8 cellular contexts compared by ENCODE assay signal in the genomic region with DNA sequence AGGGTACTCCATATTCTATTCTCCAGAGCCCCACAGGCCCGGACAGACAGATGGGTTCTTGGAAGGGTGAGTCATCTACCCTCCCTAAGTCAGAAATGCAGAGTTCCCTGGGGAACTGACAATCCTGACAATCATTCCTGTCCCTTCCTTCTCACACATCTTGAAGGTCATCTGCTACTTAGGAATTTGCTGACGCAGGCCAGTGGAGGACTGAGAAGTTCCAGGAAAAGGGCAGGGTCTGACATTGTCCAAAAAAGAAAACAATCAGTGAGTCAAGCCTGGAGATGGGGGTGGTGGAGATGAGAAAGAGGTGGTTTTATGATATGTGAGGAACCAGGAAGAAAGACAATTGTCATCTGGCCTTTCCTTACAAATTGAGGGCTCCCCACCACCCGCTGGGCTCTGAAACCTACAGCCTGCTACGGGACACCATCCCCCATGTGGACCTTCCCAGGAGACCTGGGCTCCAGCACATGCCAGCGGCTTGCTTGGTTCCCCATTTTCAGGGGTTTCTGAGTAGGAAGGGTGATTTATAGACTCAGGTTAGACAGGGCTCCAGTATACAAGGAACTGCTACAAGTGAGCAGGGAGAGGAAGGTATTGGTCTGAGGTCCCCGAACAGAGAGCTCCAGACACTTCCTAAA. TPM values are rescaled to one million over a fixed set of nuclear protein-coding genes. Genes with fewer than 3 reads are reported as not detected.
A peak's percentile ranks its signal among the peaks of the same experiment; 100 is the strongest.
DNase-seq lines count a peak whose midpoint lies in the region; ATAC-seq, FAIRE-seq and TF ChIP-seq lines count a peak whose summit lies in the region.

No MANE protein-coding gene starts in this region.

- ATAC-seq in A549 (peak; percentile 76 to 85), HG02798 (IDR thresholded peaks at IDR 0.05; ENCODE audit: poor library complexity, unreplicated experiment) (peak; percentile 25), GM21526 (IDR thresholded peaks at IDR 0.05; ENCODE audit: low FRiP score, unreplicated experiment) (no peak)

- H3K36me3 Mint-ChIP-seq in activated T-helper 1 cell treated with anti-CD3 and anti-CD28 coated beads, Interleukin-12 subunit alpha, Interleukin-12 subunit beta, Interleukin-2, Interleukin-4 antibody, amounts not matched to agents 30 ng/mL and 10 ng/mL and 1 ng/mL, durations not matched to agents 14 hours and 24 hours and 36 hours (ENCODE audit: low read depth): peaks cover 41% of the 10 kb centered on the region

- CTCF ChIA-PET in A549 (lab: Yijun Ruan, JAX): interaction anchor here (1.1 to 5.3 kb wide), 3 partner anchors 13 to 19 kb away, joined by 3 to 26 read pairs (median 4); no protein-coding TSS in a partner anchor

- no peak for TF ChIP-seq POLR2A in A549 (IDR thresholded peaks at IDR 0.05; ENCODE audit: low read length)
- TF ChIP-seq POLR2A in testis (IDR thresholded peaks at IDR 0.05): no peak

- peaks cover 3% of the 10 kb centered on the region for H3K27me3 Mint-ChIP-seq in activated T-helper 1 cell treated with anti-CD3 and anti-CD28 coated beads, Interleukin-12 subunit alpha, Interleukin-12 subunit beta, Interleukin-2, Interleukin-4 antibody, amounts not matched to agents 30 ng/mL and 10 ng/mL and 1 ng/mL, durations not matched to agents 14 hours and 24 hours and 36 hours (ENCODE audit: insufficient read depth)

- H3K4me1 ChIP-seq in A549 (peaks cover 62% of the 10 kb centered on the region), testis (peaks cover 28% of the 10 kb centered on the region)

- intact Hi-C loops in activated T-helper 1 cell treated with anti-CD3 and anti-CD28 coated beads, Interleukin-12 subunit alpha, Interleukin-12 subunit beta, Interleukin-2, Interleukin-4 antibody, amounts not matched to agents 30 ng/mL and 10 ng/mL and 1 ng/mL, durations not matched to agents 14 hours and 24 hours and 36 hours (cut with micrococcal nuclease): loop anchor here (1.0 to 5.0 kb wide), 6 partner anchors 8 to 681 kb away; partner anchors contain the start of genes FBXO3 and LMO2
- intact Hi-C loops in testis (cut with DNase I; ENCODE audit: low total_unique reads): no loop called here

- POLR2A ChIA-PET in A549 (lab: Yijun Ruan, JAX): interaction anchor here (1.3 to 1.5 kb wide), 2 partner anchors 13 to 21 kb away, joined by 3 to 10 read pairs; partner anchors contain the start of gene CD59

- H3K36me3 ChIP-seq in testis (ENCODE audit: low read depth, missing control alignments): no peaks in the 10 kb centered on the region

- no peaks in the 10 kb centered on the region for H3K9me3 Mint-ChIP-seq in activated T-helper 1 cell treated with anti-CD3 and anti-CD28 coated beads, Interleukin-12 subunit alpha, Interleukin-12 subunit beta, Interleukin-2, Interleukin-4 antibody, amounts not matched to agents 30 ng/mL and 10 ng/mL and 1 ng/mL, durations not matched to agents 14 hours and 24 hours and 36 hours

- no peak for FAIRE-seq in A549 (lab: Jason Lieb, UNC)

- no peaks in the 10 kb centered on the region for H3K27me3 ChIP-seq in testis

- DNase-seq in A549 (ENCODE audit: low read depth in 1 of 2, low spot score in 1 of 2) (peak; percentile 73 to 94), iPS-NIHi7 (ENCODE audit: extremely low spot score) (peak; percentile 24), testis (no peak), NCI-H1436 treated with DMSO at 0.1 percent for 48 hours (lab: John Stamatoyannopoulos, UW) (no peak), NCI-H1048 (lab: John Stamatoyannopoulos, UW) (no peak)
- DNase-seq in activated T-helper 1 cell treated with anti-CD3 and anti-CD28 coated beads, Interleukin-12 subunit alpha, Interleukin-12 subunit beta, Interleukin-2, Interleukin-4 antibody, amounts not matched to agents 30 ng/mL and 10 ng/mL and 1 ng/mL, durations not matched to agents 14 hours and 24 hours and 36 hours (ENCODE audit: low spot score): no peak

- H3K4me3 Mint-ChIP-seq in activated T-helper 1 cell treated with anti-CD3 and anti-CD28 coated beads, Interleukin-12 subunit alpha, Interleukin-12 subunit beta, Interleukin-2, Interleukin-4 antibody, amounts not matched to agents 30 ng/mL and 10 ng/mL and 1 ng/mL, durations not matched to agents 14 hours and 24 hours and 36 hours: peak overlapping the region; percentile 61

- TF ChIP-seq RAD21 in A549 (conservative IDR thresholded peaks at IDR 0.05 in 1 of 2, IDR thresholded peaks at IDR 0.05 in 1 of 2): no peak

- H3K9me3 ChIP-seq in A549 (peaks cover 2% of the 10 kb centered on the region; the same call in 1 of the 3 replicates), testis (no peaks in the 10 kb centered on the region)

- WGBS in A549 (ENCODE audit: missing lambda C conversion rate): 37% methylated on average over 6 of the region's 6 CpGs
- 63 to 68% methylated on average over 6 of the region's 6 CpGs for WGBS in testis, 2 donors

- peak overlapping the region; percentile 84 for H3K4me2 ChIP-seq in A549

- peak overlapping the region; percentile 68 for H3K27ac Mint-ChIP-seq in activated T-helper 1 cell treated with anti-CD3 and anti-CD28 coated beads, Interleukin-12 subunit alpha, Interleukin-12 subunit beta, Interleukin-2, Interleukin-4 antibody, amounts not matched to agents 30 ng/mL and 10 ng/mL and 1 ng/mL, durations not matched to agents 14 hours and 24 hours and 36 hours

- no peak for TF ChIP-seq CTCF in A549 (IDR thresholded peaks at IDR 0.05)
- no peak for TF ChIP-seq CTCF in testis (IDR thresholded peaks at IDR 0.05)

- H3K4me1 Mint-ChIP-seq in activated T-helper 1 cell treated with anti-CD3 and anti-CD28 coated beads, Interleukin-12 subunit alpha, Interleukin-12 subunit beta, Interleukin-2, Interleukin-4 antibody, amounts not matched to agents 30 ng/mL and 10 ng/mL and 1 ng/mL, durations not matched to agents 14 hours and 24 hours and 36 hours (ENCODE audit: low read depth): peaks cover 79% of the 10 kb centered on the region

- TF ChIP-seq EP300 in A549 (IDR thresholded peaks at IDR 0.05): peak; percentile 28 to 73; a peak in 2 of 5 replicates

- peak overlapping the region; percentile 80 to 90 for H3K27ac ChIP-seq in A549
- peak overlapping the region; percentile 64 to 86 for H3K27ac ChIP-seq in testis

- H3K4me3 ChIP-seq in A549 (peak overlapping the region; percentile 25; the same call in 1 of the 3 replicates), testis (no peak overlapping the region)

TF ChIP-seq in A549, 52 proteins besides CTCF, POLR2A, EP300 and RAD21 (continues in another document):
- no peak for TF ChIP-seq FOSB (CRISPR knock-in tag; IDR thresholded peaks at IDR 0.05)
- 0 out of 2 replicates have a peak, but pooled peaks have one; percentile 13 for TF ChIP-seq FOSL2 (IDR thresholded peaks at IDR 0.05)
- TF ChIP-seq FOSL2 (CRISPR knock-in tag; IDR thresholded peaks at IDR 0.05): peak; percentile 90
- TF ChIP-seq SREBF2 (IDR thresholded peaks at IDR 0.05): no peak
- TF ChIP-seq, protein P1, sequence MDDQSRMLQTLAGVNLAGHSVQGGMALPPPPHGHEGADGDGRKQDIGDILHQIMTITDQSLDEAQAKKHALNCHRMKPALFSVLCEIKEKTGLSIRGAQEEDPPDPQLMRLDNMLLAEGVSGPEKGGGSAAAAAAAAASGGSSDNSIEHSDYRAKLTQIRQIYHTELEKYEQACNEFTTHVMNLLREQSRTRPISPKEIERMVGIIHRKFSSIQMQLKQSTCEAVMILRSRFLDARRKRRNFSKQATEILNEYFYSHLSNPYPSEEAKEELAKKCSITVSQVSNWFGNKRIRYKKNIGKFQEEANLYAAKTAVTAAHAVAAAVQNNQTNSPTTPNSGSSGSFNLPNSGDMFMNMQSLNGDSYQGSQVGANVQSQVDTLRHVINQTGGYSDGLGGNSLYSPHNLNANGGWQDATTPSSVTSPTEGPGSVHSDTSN (IDR thresholded peaks at IDR 0.05): 0 out of 2 replicates have a peak, but pooled peaks have one; percentile 28
- TF ChIP-seq TP53 (CRISPR knock-in tag; IDR thresholded peaks at IDR 0.05): no peak
- TF ChIP-seq RARB (CRISPR knock-in tag; IDR thresholded peaks at IDR 0.05): no peak
- peak in 1 of 2 experiments; percentile 41; a peak in 3 of 5 replicates for TF ChIP-seq JUN (IDR thresholded peaks at IDR 0.05)

RNA-seq across cellular contexts. Expression of gene CD59, which starts 12.9 kb away (rescaled TPM):
- polyA plus RNA-seq in A549 (2011; rRNA removed) (335 and 499 TPM in 2 replicates), A549 (2017; fragmentation: RNase III; extraction: RNeasy Plus Mini Kit Qiagen cat#74134 plus additional on column Dnase treatment) (358 to 439 TPM (median 375 TPM) in 3 replicates), testis (ENCODE audit: insufficient read depth, low read depth, low replicate concordance) (343 TPM)
- 214 and 235 TPM in 2 replicates for polyA plus RNA-seq in A549 (2012; cell fraction: cytosol; rRNA removed)
- polyA plus RNA-seq in A549 (2012; cell fraction: nucleus; rRNA removed): 88.8 and 160 TPM in 2 replicates
- polyA minus RNA-seq in A549 (2011; rRNA and poly(A)+ RNA removed): 189 and 242 TPM in 2 replicates
- 140 and 143 TPM in 2 replicates for total RNA-seq in activated T-helper 1 cell treated with anti-CD3 and anti-CD28 coated beads, Interleukin-12 subunit alpha, Interleukin-12 subunit beta, Interleukin-2, Interleukin-4 antibody, amounts not matched to agents 30 ng/mL and 10 ng/mL and 1 ng/mL, durations not matched to agents 14 hours and 24 hours and 36 hours
- 100 to 1,000 TPM; 157 to 230 TPM for total RNA-seq in testis

RNA-seq across cellular contexts. Expression of gene C11orf91, which starts 22.7 kb away (rescaled TPM):
- 0.42 TPM in 1 of 2 replicates, not detected in the other for polyA plus RNA-seq in A549 (2011; rRNA removed)
- polyA plus RNA-seq in A549 (2012; cell fraction: cytosol; rRNA removed): 0.05 TPM in 2 replicates
- 0.40 and 4.8 TPM in 2 replicates for polyA plus RNA-seq in A549 (2012; cell fraction: nucleus; rRNA removed)
- 0.15 to 0.34 TPM in 2 of 3 replicates, not detected in the other for polyA plus RNA-seq in A549 (2017; fragmentation: RNase III; extraction: RNeasy Plus Mini Kit Qiagen cat#74134 plus additional on column Dnase treatment)
- not detected in 2 replicates for polyA minus RNA-seq in A549 (2011; rRNA and poly(A)+ RNA removed)
- total RNA-seq in activated T-helper 1 cell treated with anti-CD3 and anti-CD28 coated beads, Interleukin-12 subunit alpha, Interleukin-12 subunit beta, Interleukin-2, Interleukin-4 antibody, amounts not matched to agents 30 ng/mL and 10 ng/mL and 1 ng/mL, durations not matched to agents 14 hours and 24 hours and 36 hours: 0.23 TPM in 1 of 2 replicates, not detected in the other
- under 1 TPM in 1 of 2 donors, not detected in 1; 0.81 TPM for total RNA-seq in testis
- 12.8 TPM for polyA plus RNA-seq in testis (ENCODE audit: insufficient read depth, low read depth, low replicate concordance)

RNA-seq across cellular contexts. Expression of gene FBXO3, which starts 51.0 kb away (rescaled TPM):
- polyA plus RNA-seq in A549 (2011; rRNA removed) (38.1 and 42.6 TPM in 2 replicates), A549 (2017; fragmentation: RNase III; extraction: RNeasy Plus Mini Kit Qiagen cat#74134 plus additional on column Dnase treatment) (21.1 to 23.0 TPM (median 22.5 TPM) in 3 replicates), testis (ENCODE audit: insufficient read depth, low read depth, low replicate concordance) (44.8 TPM)
- 11.2 and 14.2 TPM in 2 replicates for polyA plus RNA-seq in A549 (2012; cell fraction: cytosol; rRNA removed)
- polyA plus RNA-seq in A549 (2012; cell fraction: nucleus; rRNA removed): 6.9 and 10.0 TPM in 2 replicates
- polyA minus RNA-seq in A549 (2011; rRNA and poly(A)+ RNA removed): 22.0 and 22.9 TPM in 2 replicates
- 18.6 and 24.3 TPM in 2 replicates for total RNA-seq in activated T-helper 1 cell treated with anti-CD3 and anti-CD28 coated beads, Interleukin-12 subunit alpha, Interleukin-12 subunit beta, Interleukin-2, Interleukin-4 antibody, amounts not matched to agents 30 ng/mL and 10 ng/mL and 1 ng/mL, durations not matched to agents 14 hours and 24 hours and 36 hours
- total RNA-seq in testis: 10 to 100 TPM; 27.2 to 39.3 TPM

Comparison
In these comparisons a context has a peak if more than half of its experiments do, and no peak if none do; other contexts are left out.
1. DNase-seq: peak in A549 (2 of 2) and iPS-NIHi7 (single experiment); none in activated T-helper 1 cell treated with anti-CD3 and anti-CD28 coated beads, Interleukin-12 subunit alpha, Interleukin-12 subunit beta, Interleukin-2, Interleukin-4 antibody, amounts not matched to agents 30 ng/mL and 10 ng/mL and 1 ng/mL, durations not matched to agents 14 hours and 24 hours and 36 hours (single experiment), testis (single experiment), NCI-H1436 treated with DMSO at 0.1 percent for 48 hours (single experiment) and NCI-H1048 (single experiment).